In the genomic region with DNA sequence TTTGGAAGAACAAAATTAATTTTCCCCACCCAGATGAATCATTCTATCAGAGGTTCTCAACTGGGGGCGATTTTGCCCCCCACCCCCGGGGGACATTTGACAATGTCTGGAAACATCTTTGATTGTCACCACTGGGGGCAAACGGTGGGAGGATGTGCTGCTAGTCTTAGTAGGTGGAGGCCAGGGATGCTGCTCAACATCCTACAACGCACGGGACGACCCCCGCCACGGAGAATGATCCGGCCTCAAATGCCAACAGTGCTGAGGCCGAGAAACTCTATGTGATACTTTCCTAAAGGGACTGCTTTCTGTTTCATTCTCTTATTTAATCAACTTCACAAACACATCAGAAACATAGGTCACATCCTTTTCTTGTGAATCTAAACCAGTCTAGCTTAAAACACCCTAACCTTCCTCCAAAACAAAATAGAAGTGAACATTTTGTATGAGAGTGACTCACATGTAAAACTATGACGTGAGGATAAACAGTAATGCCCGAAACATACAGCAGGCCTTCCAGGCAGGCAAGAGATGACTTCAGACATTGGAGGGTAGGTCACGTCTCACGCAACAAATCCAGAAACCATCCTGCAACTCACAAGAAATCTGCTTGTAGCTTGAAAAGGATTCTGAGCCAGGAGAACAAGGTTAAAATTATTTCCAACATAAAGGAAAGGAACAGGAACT, we compare ENCODE assay signal across 8 cellular contexts. TPM values are rescaled to one million over a fixed set of nuclear protein-coding genes. Genes with fewer than 3 reads are reported as not detected.
A peak's percentile ranks its signal among the peaks of the same experiment; 100 is the strongest.
DNase-seq lines count a peak whose midpoint lies in the region; ATAC-seq lines count a peak whose summit lies in the region.

No MANE protein-coding gene starts in this region.

- peak overlapping the region; percentile 90 for H3K4me3 Mint-ChIP-seq in central memory CD8-positive, alpha-beta T cell

- H3K9me3 Mint-ChIP-seq in central memory CD8-positive, alpha-beta T cell: peaks cover 5% of the 10 kb centered on the region

- peak overlapping the region; percentile 96 for H3K27ac Mint-ChIP-seq in central memory CD8-positive, alpha-beta T cell (ENCODE audit: low read depth)

- peaks cover 35% of the 10 kb centered on the region for H3K4me1 Mint-ChIP-seq in central memory CD8-positive, alpha-beta T cell

- peaks cover 5% of the 10 kb centered on the region for H3K36me3 Mint-ChIP-seq in central memory CD8-positive, alpha-beta T cell (ENCODE audit: insufficient read depth)

- DNase-seq in DMS153 treated with DMSO at 0.1 percent for 48 hours (lab: John Stamatoyannopoulos, UW; ENCODE audit: unreplicated experiment): peak; percentile 54
- peak; percentile 5 for DNase-seq in T-helper 9 cell
- no peak for DNase-seq in central memory CD8-positive, alpha-beta T cell (ENCODE audit: low spot score in 2 of 2)
- peak; percentile 20 to 53 for DNase-seq in stimulated activated CD4-positive, alpha-beta T cell treated with anti-CD3 and anti-CD28 coated beads, Interleukin-1b, Interleukin-23, amount 100 ng/mL, for 4 hours (ENCODE audit: low read depth in 2 of 2)
- DNase-seq in RPMI8226: no peak
- no peak for DNase-seq in middle frontal gyrus (ENCODE audit: extremely low spot score, low spot score)
- no peak for DNase-seq in SK-N-DZ (ENCODE audit: low spot score)

- peak; percentile 19 for ATAC-seq in central memory CD8-positive, alpha-beta T cell (replicated peaks; ENCODE audit: extremely low read depth, poor library complexity, severe bottlenecking)
- ATAC-seq in HG02759 (IDR thresholded peaks at IDR 0.05; ENCODE audit: unreplicated experiment): no peak

- peaks cover 13% of the 10 kb centered on the region for H3K27me3 Mint-ChIP-seq in central memory CD8-positive, alpha-beta T cell

RNA-seq across cellular contexts. Expression of gene ETS2, which starts 37.2 kb away (rescaled TPM):
- polyA plus RNA-seq in SK-N-DZ (2014; cell fraction: cytosol; rRNA removed): 9.5 and 10.3 TPM in 2 replicates
- polyA plus RNA-seq in SK-N-DZ (2014; cell fraction: nucleus; rRNA removed): 8.1 and 8.4 TPM in 2 replicates

Comparison
In these comparisons a context has a peak if more than half of its experiments do, and no peak if none do; other contexts are left out.
1. DNase-seq: peak in DMS153 treated with DMSO at 0.1 percent for 48 hours (single experiment), T-helper 9 cell (single experiment) and stimulated activated CD4-positive, alpha-beta T cell treated with anti-CD3 and anti-CD28 coated beads, Interleukin-1b, Interleukin-23, amount 100 ng/mL, for 4 hours (2 of 2); none in central memory CD8-positive, alpha-beta T cell (0 of 2), RPMI8226 (single experiment), middle frontal gyrus (single experiment) and SK-N-DZ (single experiment).